In genomic region chr11:45061641-45062040, GRCh38 we compare ENCODE assay signal across 29 cellular contexts.
"Had no signal": no experiment of that assay in that cellular context is flagged by ENCODE, and none has a peak within 500 bp of the region (broad histone marks: within the 10 kb centered on the region; RNA-seq: fewer than 3 reads in every experiment).

No MANE protein-coding gene starts in this region.

- H3K9me3 ChIP-seq: adrenal gland, body of pancreas had no signal

- DNase-seq: activated CD4-positive, alpha-beta memory T cell treated with anti-CD3 and anti-CD28 coated beads for 36 hours; activated CD4-positive, alpha-beta T cell treated with anti-CD3 and anti-CD28 coated beads for 36 hours; activated CD4-positive, alpha-beta T cell treated with anti-CD3 and anti-CD28 coated beads, Interleukin-2, amount 10 ng/mL, durations not matched to agents 24 days and 14 days; activated CD4-positive, CD25-positive, alpha-beta regulatory T cell; activated CD4-positive, CD25-positive, alpha-beta regulatory T cell treated with anti-CD3 and anti-CD28 coated beads, Interleukin-2, amount 50 U/mL, for 72 hours; activated CD8-positive, alpha-beta memory T cell treated with anti-CD3 and anti-CD28 coated beads, Interleukin-2, amount 10 ng/mL, durations not matched to agents 7 days and 5 days; activated CD8-positive, alpha-beta memory T cell treated with anti-CD3 and anti-CD28 coated beads, Interleukin-2, amount 50 U/mL, for 4 hours; activated CD8-positive, alpha-beta T cell treated with anti-CD3 and anti-CD28 coated beads, Interleukin-2, amount 10 ng/mL, durations not matched to agents 7 days and 5 days; activated effector memory CD4-positive, alpha-beta T cell treated with anti-CD3 and anti-CD28 coated beads, Interleukin-2, amount 50 U/mL, for 16 hours; activated naive CD4-positive, alpha-beta T cell treated with anti-CD3 and anti-CD28 coated beads for 36 hours; activated naive CD8-positive, alpha-beta T cell treated with anti-CD3 and anti-CD28 coated beads for 36 hours; activated naive CD8-positive, alpha-beta T cell treated with anti-CD3 and anti-CD28 coated beads, Interleukin-2, amount 50 U/mL, for 24 hours; activated T-cell treated with anti-CD3 and anti-CD28 coated beads, Interleukin-2, amount 50 U/mL, for 1 hour; activated T-cell treated with anti-CD3 and anti-CD28 coated beads, Interleukin-2, amount 50 U/mL, for 48 hours; adrenal gland; amygdala; aorta; body of pancreas; caudate nucleus; cortex of kidney; dermis blood vessel endothelial cell; effector CD4-positive, alpha-beta T cell; effector memory CD8-positive, alpha-beta T cell; erythroblast; foreskin keratinocyte; gastrocnemius medialis; glutamatergic neuron; T-helper 2 cell had no signal

- H3K4me1 ChIP-seq: body of pancreas, foreskin keratinocyte had no signal

- H3K36me3 ChIP-seq: adrenal gland, esophagus muscularis mucosa, gastrocnemius medialis had no signal

- H3K27me3 ChIP-seq: adrenal gland, body of pancreas, esophagus muscularis mucosa, foreskin keratinocyte, gastrocnemius medialis had no signal

- H3K4me3 ChIP-seq: adrenal gland, body of pancreas, esophagus muscularis mucosa, gastrocnemius medialis had no signal

- H3K27ac ChIP-seq: adrenal gland, body of pancreas, esophagus muscularis mucosa, foreskin keratinocyte, gastrocnemius medialis had no signal
